ENCODE assay signal across 10 cellular contexts in genomic region chr1:26839339-26839722, GRCh38. TPM values are rescaled to one million over a fixed set of nuclear protein-coding genes. Genes with fewer than 3 reads are reported as not detected.
DNase-seq lines count a peak whose midpoint lies in the region; ATAC-seq and TF ChIP-seq lines count a peak whose summit lies in the region.
"Had no signal": no experiment of that assay in that cellular context is flagged by ENCODE, and none has a peak within 500 bp of the region (broad histone marks: within the 10 kb centered on the region; RNA-seq: fewer than 3 reads in every experiment).

No MANE protein-coding gene starts in this region.

- H3K36me3 Mint-ChIP-seq in mesothelial cell of epicardium (peaks cover 31% of the 10 kb centered on the region), Caco-2 (ENCODE audit: insufficient read depth, unreplicated experiment) (peaks cover 7% of the 10 kb centered on the region)

- H3K27me3 ChIP-seq in Caco-2 (replicated peaks; ENCODE audit: control insufficient read depth, insufficient read depth, low read length), result no peaks in the 10 kb centered on the region
- H3K27me3 ChIP-seq: suprapubic skin had no signal

- no peaks in the 10 kb centered on the region for H3K9me3 ChIP-seq in Caco-2
- H3K9me3 ChIP-seq: suprapubic skin had no signal

- ATAC-seq in GM19438 (IDR thresholded peaks at IDR 0.05; ENCODE audit: low read depth, unreplicated experiment) (peak; percentile 3), HG03354 (IDR thresholded peaks at IDR 0.05; ENCODE audit: poor library complexity, severe bottlenecking, unreplicated experiment) (peak; percentile 19), left lobe of liver (no peak), HG03442 (IDR thresholded peaks at IDR 0.05; ENCODE audit: unreplicated experiment) (no peak)

- no peaks in the 10 kb centered on the region for H3K27me3 Mint-ChIP-seq in mesothelial cell of epicardium (ENCODE audit: low read depth)
- no peaks in the 10 kb centered on the region for H3K27me3 Mint-ChIP-seq in Caco-2 (ENCODE audit: insufficient read depth, unreplicated experiment)

- CTCF ChIA-PET in Caco-2 (lab: Charles Lee), result no interaction called here

- H3K36me3 ChIP-seq in Caco-2 (ENCODE audit: control insufficient read depth, insufficient read depth, low read length), result no peaks in the 10 kb centered on the region; the same call in 1 of the 2 replicates

- H3K27ac Mint-ChIP-seq in mesothelial cell of epicardium, result peak overlapping the region; percentile 22
- H3K27ac Mint-ChIP-seq in Caco-2 (ENCODE audit: unreplicated experiment), result no peak overlapping the region

- no peak overlapping the region for H3K4me3 ChIP-seq in Caco-2 (ENCODE audit: low read depth, low read length)
- H3K4me3 ChIP-seq: suprapubic skin had no signal

- H3K4me1 Mint-ChIP-seq in mesothelial cell of epicardium, result no peaks in the 10 kb centered on the region
- no peaks in the 10 kb centered on the region for H3K4me1 Mint-ChIP-seq in Caco-2 (ENCODE audit: low read depth, unreplicated experiment)

- no TSS peak for BruUV-seq in Caco-2 (replicated peaks; lab: Mats Ljungman, UMichigan)

- intact Hi-C loops in Caco-2 (cut with micrococcal nuclease; ENCODE audit: unreplicated experiment), result no loop called here

- no peaks in the 10 kb centered on the region for H3K9me3 Mint-ChIP-seq in mesothelial cell of epicardium
- H3K9me3 Mint-ChIP-seq in Caco-2 (ENCODE audit: unreplicated experiment), result no peaks in the 10 kb centered on the region

- H3K4me1 ChIP-seq in Caco-2, result no peaks in the 10 kb centered on the region
- H3K4me1 ChIP-seq: suprapubic skin had no signal

- DNase-seq in mesothelial cell of epicardium (ENCODE audit: low spot score in 2 of 2, unreplicated experiment in 2 of 2) (no peak), left lobe of liver (ENCODE audit: low spot score) (no peak), Caco-2 (no peak)
- DNase-seq: DND-41, NCI-H446 had no signal

- POLR2A ChIA-PET in Caco-2 (lab: Charles Lee), result no interaction called here

- no peak overlapping the region for H3K4me3 Mint-ChIP-seq in mesothelial cell of epicardium
- no peak overlapping the region for H3K4me3 Mint-ChIP-seq in Caco-2 (ENCODE audit: unreplicated experiment)

- TF ChIP-seq CTCF in mesothelial cell of epicardium (IDR thresholded peaks at IDR 0.05; ENCODE audit: unreplicated experiment), result no peak
- no peak for TF ChIP-seq CTCF in Caco-2 (IDR thresholded peaks at IDR 0.05; ENCODE audit: insufficient read depth in 1 of 2, low read depth in 1 of 2, low read length in 1 of 2, severe bottlenecking in 1 of 2, unreplicated experiment in 1 of 2)

RNA-seq across cellular contexts. Expression of gene ZDHHC18, which starts 12.8 kb away (rescaled TPM):
- 25.8 to 28.8 TPM (median 28.4 TPM) in 3 replicates for total RNA-seq in mesothelial cell of epicardium
- 10.3 TPM for total RNA-seq in left lobe of liver
- total RNA-seq in Caco-2 (2022), result 21.3 and 21.9 TPM in 2 replicates

RNA-seq across cellular contexts. Expression of gene SFN, which starts 23.6 kb away (rescaled TPM):
- total RNA-seq in mesothelial cell of epicardium (2.7 to 4.4 TPM (median 3.8 TPM) in 3 replicates), left lobe of liver (0.40 TPM), Caco-2 (2022) (21.4 and 22.1 TPM in 2 replicates)
- total RNA-seq: LHCN-M2 had no signal

RNA-seq across cellular contexts. Expression of gene GPN2, which starts 50.8 kb away (rescaled TPM):
- total RNA-seq in mesothelial cell of epicardium (31.1 to 33.4 TPM (median 32.3 TPM) in 3 replicates), left lobe of liver (15.9 TPM), Caco-2 (2022) (31.2 and 32.0 TPM in 2 replicates)

RNA-seq across cellular contexts. Expression of gene PIGV, which starts 51.6 kb away (rescaled TPM):
- 10.7 to 14.0 TPM (median 13.1 TPM) in 3 replicates for total RNA-seq in mesothelial cell of epicardium
- 30.8 TPM for total RNA-seq in left lobe of liver
- total RNA-seq in Caco-2 (2022), result 10.0 and 12.3 TPM in 2 replicates

Comparison
In these comparisons a context has a peak if more than half of its experiments do, and no peak if none do; other contexts are left out.
1. ATAC-seq: peak in GM19438 (single experiment) and HG03354 (single experiment); none in left lobe of liver (single experiment) and HG03442 (single experiment).